Comparison of ENCODE assay signal across 9 cellular contexts in the genomic region with DNA sequence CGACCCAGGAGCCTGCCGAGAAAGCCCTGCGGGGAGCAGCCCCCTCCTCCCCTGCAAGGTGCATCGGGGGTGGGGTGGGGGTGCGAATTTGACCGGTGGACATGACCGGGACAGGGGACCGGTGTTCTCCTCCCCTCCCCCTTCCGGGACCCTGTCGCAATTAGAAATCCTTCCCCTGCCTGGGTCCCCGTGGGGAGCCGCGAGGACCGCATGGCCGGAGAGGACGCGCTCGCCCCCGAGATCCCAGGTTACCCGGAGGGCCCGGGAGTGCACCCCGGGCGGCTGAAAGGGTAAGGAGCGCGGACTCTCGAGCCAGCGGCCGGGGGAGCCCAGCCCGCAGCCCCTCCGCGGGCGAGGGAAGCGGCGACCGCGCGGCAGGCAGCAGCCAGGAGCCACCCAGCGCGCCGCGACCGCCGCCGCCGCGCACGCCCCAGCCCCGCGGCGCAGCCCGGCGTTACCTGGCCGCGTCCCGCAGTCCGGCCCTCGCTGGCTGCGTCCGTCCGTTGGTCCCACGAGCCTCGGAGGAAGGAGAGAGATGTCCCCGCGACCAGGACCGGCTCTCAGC. TPM values are rescaled to one million over a fixed set of nuclear protein-coding genes. Genes with fewer than 3 reads are reported as not detected.
DNase-seq lines count a peak whose midpoint lies in the region; ATAC-seq and TF ChIP-seq lines count a peak whose summit lies in the region.
"Had no signal": no experiment of that assay in that cellular context is flagged by ENCODE, and none has a peak within 500 bp of the region (broad histone marks: within the 10 kb centered on the region; RNA-seq: fewer than 3 reads in every experiment).

No MANE protein-coding gene starts in this region.

- H3K4me1 ChIP-seq in MM.1S (ENCODE audit: low read length): no peaks in the 10 kb centered on the region

- no peak overlapping the region for H3K9ac ChIP-seq in MM.1S (ENCODE audit: low read length)

- H4K20me1 ChIP-seq in MM.1S (ENCODE audit: insufficient read depth, low read length): no peaks in the 10 kb centered on the region

- H3K4me1 Mint-ChIP-seq in osteocyte (ENCODE audit: unreplicated experiment): peaks cover 13% of the 10 kb centered on the region

- H2AFZ ChIP-seq in MM.1S (ENCODE audit: low read length): no peak overlapping the region

- no peaks in the 10 kb centered on the region for H3K36me3 ChIP-seq in MM.1S (replicated peaks; ENCODE audit: insufficient read depth, low read length)

- no peaks in the 10 kb centered on the region for H3K9me2 ChIP-seq in MM.1S (replicated peaks; ENCODE audit: insufficient read depth, low read length)

- DNase-seq in epithelial cell of proximal tubule (ENCODE audit: low read depth): no peak
- no peak for DNase-seq in osteocyte (ENCODE audit: extremely low spot score, unreplicated experiment)
- DNase-seq in NCI-H2107 treated with DMSO at 0.1 percent for 48 hours (lab: John Stamatoyannopoulos, UW; ENCODE audit: unreplicated experiment): no peak
- no peak for DNase-seq in RPMI8226
- DNase-seq in MM.1S: no peak
- no peak for DNase-seq in activated CD4-positive, alpha-beta T cell treated with anti-CD3 and anti-CD28 coated beads for 48 hours
- DNase-seq: cortex of kidney had no signal

- H3K79me2 ChIP-seq in MM.1S (ENCODE audit: low read length): no peaks in the 10 kb centered on the region

- H3F3A ChIP-seq in MM.1S (ENCODE audit: insufficient read depth, low read length): no peaks in the 10 kb centered on the region

- no peaks in the 10 kb centered on the region for H3K27me3 ChIP-seq in MM.1S (replicated peaks; ENCODE audit: insufficient read depth, low read length)

- H3K4me3 ChIP-seq in epithelial cell of proximal tubule (ENCODE audit: low read depth, low read length) (peak overlapping the region; percentile 29), MM.1S (ENCODE audit: low read length) (no peak overlapping the region)

- no peaks in the 10 kb centered on the region for H3K9me3 ChIP-seq in MM.1S (replicated peaks; ENCODE audit: insufficient read depth, low read length)

- ATAC-seq in GM18502 (IDR thresholded peaks at IDR 0.05; ENCODE audit: poor library complexity, unreplicated experiment) (peak; percentile 18), HG03064 (IDR thresholded peaks at IDR 0.05; ENCODE audit: low read depth, unreplicated experiment) (peak; percentile 16)

- no peak overlapping the region for H3K27ac ChIP-seq in MM.1S (ENCODE audit: low read length)

- no peak overlapping the region for H3K4me2 ChIP-seq in MM.1S (ENCODE audit: low read depth, low read length)

- peak overlapping the region; percentile 59 for H3K4me3 Mint-ChIP-seq in osteocyte (ENCODE audit: unreplicated experiment)

- H3K9me3 Mint-ChIP-seq in osteocyte (ENCODE audit: unreplicated experiment): no peaks in the 10 kb centered on the region

- H3K36me3 Mint-ChIP-seq in osteocyte (ENCODE audit: unreplicated experiment): no peaks in the 10 kb centered on the region

- no peak overlapping the region for H3K27ac Mint-ChIP-seq in osteocyte (ENCODE audit: unreplicated experiment)

- TF ChIP-seq CTCF in epithelial cell of proximal tubule (conservative IDR thresholded peaks at IDR 0.05; ENCODE audit: low read depth, low read length): no peak
- TF ChIP-seq CTCF in osteocyte (IDR thresholded peaks at IDR 0.05): no peak
- no peak for TF ChIP-seq CTCF in MM.1S (IDR thresholded peaks at IDR 0.05; ENCODE audit: low read length)

- H3K27me3 Mint-ChIP-seq in osteocyte (ENCODE audit: unreplicated experiment): peaks cover 42% of the 10 kb centered on the region

RNA-seq across cellular contexts. Expression of a gene that starts 0.5 kb away (rescaled TPM):
- total RNA-seq in epithelial cell of proximal tubule: 0.63 TPM in 1 of 2 replicates, not detected in the other
- 0.05 TPM in 1 of 2 replicates, not detected in the other for total RNA-seq in osteocyte
